ENCODE assay signal across 23 cellular contexts in genomic region chr3:79337798-79338197, GRCh38.
"Had no signal": no experiment of that assay in that cellular context is flagged by ENCODE, and none has a peak within 500 bp of the region (broad histone marks: within the 10 kb centered on the region; RNA-seq: fewer than 3 reads in every experiment).

No MANE protein-coding gene starts in this region.

- H3K9me3 ChIP-seq: SJSA1 had no signal

- FAIRE-seq: HTR-8/SVneo, RCC 7860 had no signal

- H3K4me3 ChIP-seq: SJSA1, SK-N-MC had no signal

- H3K4me1 ChIP-seq: SJSA1 had no signal

- H3K27me3 ChIP-seq: SJSA1 had no signal

- H3K27ac ChIP-seq: HL-60, KMS-11, SJSA1, SK-N-MC had no signal

- H3K36me3 ChIP-seq: SJSA1 had no signal

- DNase-seq: Kasumi-1, MM.1S, NCI-H1092 treated with DMSO at 0.1 percent for 48 hours, NCI-H1436, NCI-H187, NCI-H2029, NCI-H2081 treated with DMSO at 0.1 percent for 48 hours, NCI-H2171, NCI-H226, NCI-H446, NCI-H510A, NCI-H524 treated with DMSO at 0.1 percent for 48 hours, NCI-H69, NCI-H774, Right ventricle myocardium superior, RPMI8226, SIG-M5 had no signal
